ENCODE assay signal across 1 cellular context in the genomic region with DNA sequence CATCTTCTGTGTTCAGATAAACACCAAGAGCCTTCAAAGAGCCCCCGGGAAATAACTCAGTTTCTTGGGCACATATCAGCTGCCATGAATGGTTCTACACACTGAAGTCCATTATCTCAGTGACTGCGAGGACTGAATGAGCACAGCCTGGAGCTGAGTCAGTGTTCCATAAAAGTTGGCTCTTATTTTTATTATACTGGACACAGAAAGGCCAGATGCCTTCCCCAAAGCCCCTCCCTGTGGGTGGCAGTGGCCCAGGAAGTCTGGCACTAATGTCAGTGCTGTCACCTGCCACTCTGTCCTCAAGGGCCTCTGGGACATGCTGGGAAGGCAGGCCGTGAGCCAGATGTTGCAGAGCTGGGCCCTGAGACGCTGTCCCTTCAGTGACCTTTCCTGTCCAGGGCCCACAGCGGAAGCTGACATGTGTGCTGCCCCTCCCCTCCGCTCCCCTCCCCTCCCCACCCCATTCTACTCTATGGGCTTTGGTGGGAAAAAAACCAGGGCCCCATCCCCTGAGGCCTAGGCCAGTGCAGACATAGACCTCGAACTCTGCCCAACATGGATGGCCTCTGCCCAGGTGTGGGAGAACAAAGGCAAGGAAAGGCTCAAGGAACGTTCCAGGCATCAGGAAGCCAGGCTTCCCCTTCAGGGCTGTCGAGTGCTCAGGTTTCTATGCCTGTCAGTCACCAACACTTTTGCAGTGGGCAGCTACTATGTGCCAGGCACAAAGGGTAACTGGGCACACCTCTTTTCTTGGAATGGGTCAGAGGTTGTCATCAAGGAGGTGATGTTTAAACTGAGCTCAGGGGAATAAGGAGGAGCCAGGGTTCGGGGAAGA.
TF ChIP-seq lines count a peak whose summit lies in the region.

No MANE protein-coding gene starts in this region.

TF ChIP-seq in PFSK-1, 5 proteins besides CTCF, POLR2A, EP300 and RAD21 (continued from another document):
- no peak for TF ChIP-seq REST (IDR thresholded peaks at IDR 0.05; ENCODE audit: insufficient read depth in 1 of 2, low read depth in 2 of 2, low read length in 2 of 2)
